1 cellular context compared by ENCODE assay signal in the genomic region with DNA sequence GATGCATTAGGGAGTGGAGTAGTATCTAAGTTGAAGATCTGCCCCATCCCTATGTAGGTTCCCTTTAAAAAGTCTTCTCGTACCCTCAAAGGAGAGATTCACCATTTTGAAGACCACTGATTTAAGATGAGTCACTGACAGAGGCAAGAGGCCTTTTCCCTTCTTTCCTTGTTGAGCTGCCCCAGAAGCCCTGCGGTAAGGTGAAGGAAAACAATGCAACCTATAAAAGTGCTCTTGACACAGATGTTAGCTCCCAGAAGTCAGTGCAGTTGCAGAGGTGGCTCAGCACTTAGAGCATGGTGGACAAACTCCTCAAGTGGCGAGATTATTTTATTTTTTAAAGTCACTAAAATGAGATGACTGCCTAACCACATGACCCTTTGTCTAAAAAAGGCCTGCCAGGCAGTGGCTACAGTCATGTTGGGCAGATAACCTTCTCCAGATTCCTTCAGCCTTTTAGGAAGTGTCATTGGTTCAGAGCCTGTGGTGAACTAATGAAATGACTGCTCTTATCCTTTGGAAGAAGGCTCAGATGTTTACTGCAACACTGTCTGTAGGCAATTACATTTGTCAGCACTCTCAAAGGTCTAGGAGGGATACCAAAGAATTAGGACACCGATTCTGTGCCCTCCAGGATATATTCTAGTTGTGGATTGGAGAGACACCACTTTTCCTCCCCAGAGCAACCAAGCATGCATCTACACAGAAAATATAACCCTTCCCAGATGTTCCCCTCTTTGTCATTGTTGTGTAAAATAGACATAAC.
TF ChIP-seq lines count a peak whose summit lies in the region.

No MANE protein-coding gene starts in this region.

TF ChIP-seq in H1, 55 proteins besides CTCF, POLR2A, EP300 and RAD21 (continued from another document):
- TF ChIP-seq EZH2 (IDR thresholded peaks at IDR 0.05; ENCODE audit: low read depth, low read length, severe bottlenecking) (no peak), TEAD4 (IDR thresholded peaks at IDR 0.05; ENCODE audit: low read depth, low read length) (no peak), POLR2AphosphoS5 (IDR thresholded peaks at IDR 0.05; ENCODE audit: low read depth, low read length) (no peak), SIN3A (conservative IDR thresholded peaks at IDR 0.05 in 1 of 2, IDR thresholded peaks at IDR 0.05 in 1 of 2; ENCODE audit: low read depth in 1 of 2, low read length in 2 of 2) (no peak), GABPA (IDR thresholded peaks at IDR 0.05; ENCODE audit: borderline replicate concordance, insufficient read depth, low read length) (no peak), CBX8 (IDR thresholded peaks at IDR 0.05; ENCODE audit: borderline replicate concordance, low read depth, low read length) (no peak), CHD2 (IDR thresholded peaks at IDR 0.05; ENCODE audit: low read length) (no peak), JUN (IDR thresholded peaks at IDR 0.05; ENCODE audit: low read depth, low read length) (no peak), YY1 (IDR thresholded peaks at IDR 0.05; ENCODE audit: low read depth, low read length) (no peak), MAFK (IDR thresholded peaks at IDR 0.05; ENCODE audit: low read depth, low read length) (no peak), EGR1 (IDR thresholded peaks at IDR 0.05; ENCODE audit: borderline replicate concordance, low read depth, low read length) (no peak), BRCA1 (IDR thresholded peaks at IDR 0.05; ENCODE audit: low read depth, low read length) (no peak), JUND (IDR thresholded peaks at IDR 0.05; ENCODE audit: low read length) (no peak)
- TF ChIP-seq, protein P1, sequence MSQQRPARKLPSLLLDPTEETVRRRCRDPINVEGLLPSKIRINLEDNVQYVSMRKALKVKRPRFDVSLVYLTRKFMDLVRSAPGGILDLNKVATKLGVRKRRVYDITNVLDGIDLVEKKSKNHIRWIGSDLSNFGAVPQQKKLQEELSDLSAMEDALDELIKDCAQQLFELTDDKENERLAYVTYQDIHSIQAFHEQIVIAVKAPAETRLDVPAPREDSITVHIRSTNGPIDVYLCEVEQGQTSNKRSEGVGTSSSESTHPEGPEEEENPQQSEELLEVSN (IDR thresholded peaks at IDR 0.05): no peak
